Comparison of ENCODE assay signal across 21 cellular contexts in genomic region chr18:55470826-55471225, GRCh38.
"Had no signal": no experiment of that assay in that cellular context is flagged by ENCODE, and none has a peak within 500 bp of the region (broad histone marks: within the 10 kb centered on the region; RNA-seq: fewer than 3 reads in every experiment).

No MANE protein-coding gene starts in this region.

- H3K27ac ChIP-seq: foreskin keratinocyte, hepatocyte, spleen, testis, tibial nerve, upper lobe of right lung, vagina had no signal

- H3K36me3 Mint-ChIP-seq: naive thymus-derived CD8-positive, alpha-beta T cell had no signal

- H3K4me3 Mint-ChIP-seq: naive thymus-derived CD8-positive, alpha-beta T cell; neural crest cell; stimulated activated naive B cell treated with anti-CD40 and anti-IgM and Interleukin-4, amounts not matched to agents 10 μg/mL and 1 μg/mL and 100 μg/mL, for 72 hours; stimulated activated naive CD8-positive, alpha-beta T cell treated with anti-CD3 and anti-CD28 coated beads, Interleukin-15, amount 100 ng/mL, for 72 hours had no signal

- H3K4me1 Mint-ChIP-seq: stimulated activated naive CD8-positive, alpha-beta T cell treated with anti-CD3 and anti-CD28 coated beads, Interleukin-15, amount 100 ng/mL, for 72 hours had no signal

- FAIRE-seq: endothelial cell of umbilical vein had no signal

- H3K27me3 Mint-ChIP-seq: stimulated activated naive B cell treated with anti-CD40 and anti-IgM and Interleukin-4, amounts not matched to agents 10 μg/mL and 1 μg/mL and 100 μg/mL, for 72 hours had no signal

- H3K27ac Mint-ChIP-seq: naive thymus-derived CD8-positive, alpha-beta T cell; stimulated activated naive B cell treated with anti-CD40 and anti-IgM and Interleukin-4, amounts not matched to agents 10 μg/mL and 1 μg/mL and 100 μg/mL, for 72 hours; stimulated activated naive CD8-positive, alpha-beta T cell treated with anti-CD3 and anti-CD28 coated beads, Interleukin-15, amount 100 ng/mL, for 72 hours had no signal

- H3K9me3 ChIP-seq: mucosa of descending colon, spleen, testis, tibial nerve, upper lobe of right lung, vagina had no signal

- H3K4me2 ChIP-seq: hepatocyte had no signal

- H3K4me1 ChIP-seq: foreskin keratinocyte, tibial nerve, upper lobe of right lung had no signal

- H3K27me3 ChIP-seq: foreskin keratinocyte, hepatocyte, spleen, testis, tibial nerve, upper lobe of right lung, vagina had no signal

- DNase-seq: dermis blood vessel endothelial cell; erythroblast; foreskin keratinocyte; head of caudate nucleus; islet precursor cell; mammary epithelial cell; mucosa of descending colon; naive thymus-derived CD8-positive, alpha-beta T cell; posterior cingulate gyrus; spleen; stimulated activated CD4-positive, alpha-beta T cell treated with anti-CD3 and anti-CD28 coated beads, Interleukin-2, amount 100 ng/mL, for 24 hours; stimulated activated CD4-positive, alpha-beta T cell treated with anti-CD3 and anti-CD28 coated beads, Interleukin-4, amount 100 ng/mL, for 4 hours; stimulated activated naive B cell treated with anti-CD40 and anti-IgM and Interleukin-4, amounts not matched to agents 10 μg/mL and 1 μg/mL and 100 μg/mL, for 72 hours; stimulated activated naive CD8-positive, alpha-beta T cell treated with anti-CD3 and anti-CD28 coated beads, Interleukin-15, amount 100 ng/mL, for 72 hours; testis; upper lobe of right lung had no signal

- H3K9me3 Mint-ChIP-seq: naive thymus-derived CD8-positive, alpha-beta T cell; neural crest cell; stimulated activated naive B cell treated with anti-CD40 and anti-IgM and Interleukin-4, amounts not matched to agents 10 μg/mL and 1 μg/mL and 100 μg/mL, for 72 hours; stimulated activated naive CD8-positive, alpha-beta T cell treated with anti-CD3 and anti-CD28 coated beads, Interleukin-15, amount 100 ng/mL, for 72 hours had no signal

- H3K36me3 ChIP-seq: spleen, tibial nerve, upper lobe of right lung, vagina had no signal

- H3K4me3 ChIP-seq: hepatocyte, mucosa of descending colon, spleen, testis, tibial nerve, upper lobe of right lung, vagina had no signal

- H2AFZ ChIP-seq: hepatocyte had no signal
